9 cellular contexts compared by ENCODE assay signal in genomic region chr15:70856884-70857546, GRCh38. TPM values are rescaled to one million over a fixed set of nuclear protein-coding genes. Genes with fewer than 3 reads are reported as not detected.
DNase-seq lines count a peak whose midpoint lies in the region; ATAC-seq and TF ChIP-seq lines count a peak whose summit lies in the region.
"Had no signal": no experiment of that assay in that cellular context is flagged by ENCODE, and none has a peak within 500 bp of the region (broad histone marks: within the 10 kb centered on the region; RNA-seq: fewer than 3 reads in every experiment).

No MANE protein-coding gene starts in this region.

- peak overlapping the region; percentile 99 for H3K4me2 ChIP-seq in BLaER1
- H3K4me2 ChIP-seq: KMS-11 had no signal

- intact Hi-C loops in posterior vena cava (cut with DNase I): loop anchor here in 1 of 2 donors (1.0 kb wide), 1 partner anchor 47 kb away; no protein-coding TSS in a partner anchor

- no peak overlapping the region for H3K4me3 ChIP-seq in BLaER1

- H3K4me1 ChIP-seq in BLaER1: peaks cover 42% of the 10 kb centered on the region

- no peak overlapping the region for H3K27ac Mint-ChIP-seq in activated CD8-positive, alpha-beta memory T cell treated with anti-CD3 and anti-CD28 coated beads, Interleukin-2, amount 10 ng/mL, durations not matched to agents 7 days and 5 days

- no peaks in the 10 kb centered on the region for H3K27me3 ChIP-seq in BLaER1

- peak; percentile 72 for ATAC-seq in SK-N-SH treated with all-trans-retinoic acid at 6 μM for 48 hours
- ATAC-seq in activated CD8-positive, alpha-beta memory T cell treated with anti-CD3 and anti-CD28 coated beads, Interleukin-2, amount 10 ng/mL, durations not matched to agents 7 days and 5 days: no peak

- no peaks in the 10 kb centered on the region for H4K20me1 ChIP-seq in BLaER1

- H3K4me3 Mint-ChIP-seq in activated CD8-positive, alpha-beta memory T cell treated with anti-CD3 and anti-CD28 coated beads, Interleukin-2, amount 10 ng/mL, durations not matched to agents 7 days and 5 days: no peak overlapping the region

- H3K9me3 Mint-ChIP-seq in activated CD8-positive, alpha-beta memory T cell treated with anti-CD3 and anti-CD28 coated beads, Interleukin-2, amount 10 ng/mL, durations not matched to agents 7 days and 5 days (ENCODE audit: low read depth): no peaks in the 10 kb centered on the region

- no peak overlapping the region for H3K9ac ChIP-seq in BLaER1
- H3K9ac ChIP-seq: KMS-11 had no signal

- H3K4me1 Mint-ChIP-seq in activated CD8-positive, alpha-beta memory T cell treated with anti-CD3 and anti-CD28 coated beads, Interleukin-2, amount 10 ng/mL, durations not matched to agents 7 days and 5 days: peaks cover 8% of the 10 kb centered on the region

- H3K27me3 Mint-ChIP-seq in activated CD8-positive, alpha-beta memory T cell treated with anti-CD3 and anti-CD28 coated beads, Interleukin-2, amount 10 ng/mL, durations not matched to agents 7 days and 5 days: peaks cover 42% of the 10 kb centered on the region

- CTCF ChIA-PET in activated CD8-positive, alpha-beta memory T cell treated with anti-CD3 and anti-CD28 coated beads, Interleukin-2, amount 10 ng/mL, durations not matched to agents 7 days and 5 days (lab: Charles Lee): no interaction called here

- H3K27ac ChIP-seq in BLaER1: no peak overlapping the region
- H3K27ac ChIP-seq: KMS-11 had no signal

- peaks cover under 1% of the 10 kb centered on the region; the same call in 1 of the 2 replicates for H3K36me3 ChIP-seq in BLaER1

- no peaks in the 10 kb centered on the region for H3K9me3 ChIP-seq in BLaER1

- DNase-seq in glomerular endothelial cell (ENCODE audit: extremely low read depth, low read depth, low spot score) (peak; percentile 96), posterior vena cava (ENCODE audit: low spot score) (peak; percentile 91), NOMO-1 treated with DMSO at 0.1 percent for 48 hours (lab: John Stamatoyannopoulos, UW; ENCODE audit: unreplicated experiment) (no peak), DMS114 treated with DMSO at 0.1 percent for 48 hours (lab: John Stamatoyannopoulos, UW; ENCODE audit: unreplicated experiment) (no peak)
- DNase-seq in activated CD8-positive, alpha-beta memory T cell treated with anti-CD3 and anti-CD28 coated beads, Interleukin-2, amount 10 ng/mL, durations not matched to agents 7 days and 5 days: no peak
- DNase-seq in stimulated activated naive CD4-positive, alpha-beta T cell (lab: John Stamatoyannopoulos, UW): no peak

- no peaks in the 10 kb centered on the region for H3K36me3 Mint-ChIP-seq in activated CD8-positive, alpha-beta memory T cell treated with anti-CD3 and anti-CD28 coated beads, Interleukin-2, amount 10 ng/mL, durations not matched to agents 7 days and 5 days

TF ChIP-seq in SK-N-SH treated with all-trans-retinoic acid at 6 μM for 48 hours, 23 proteins besides CTCF, POLR2A, EP300 and RAD21:
- TF ChIP-seq ISL1 (CRISPR knock-in tag; IDR thresholded peaks at IDR 0.05) (peak; percentile 44), RARB (CRISPR knock-in tag; IDR thresholded peaks at IDR 0.05) (no peak)

RNA-seq across cellular contexts. Expression of gene LARP6, which starts 3.1 kb away (rescaled TPM):
- total RNA-seq in glomerular endothelial cell: 18.4 and 48.9 TPM in 2 replicates
- total RNA-seq in posterior vena cava: 10 to 100 TPM; 38.0 to 44.7 TPM
- not detected for total RNA-seq in activated CD8-positive, alpha-beta memory T cell treated with anti-CD3 and anti-CD28 coated beads, Interleukin-2, amount 10 ng/mL, durations not matched to agents 7 days and 5 days

RNA-seq across cellular contexts. Expression of gene THAP10, which starts 35.2 kb away (rescaled TPM):
- 3.0 and 4.4 TPM in 2 replicates for total RNA-seq in glomerular endothelial cell
- total RNA-seq in posterior vena cava: 1 to 10 TPM; 1.7 to 2.1 TPM
- under 1 TPM; 0.20 to 0.47 TPM for total RNA-seq in activated CD8-positive, alpha-beta memory T cell treated with anti-CD3 and anti-CD28 coated beads, Interleukin-2, amount 10 ng/mL, durations not matched to agents 7 days and 5 days

RNA-seq across cellular contexts. Expression of gene LRRC49, which starts 35.6 kb away (rescaled TPM):
- 4.5 and 6.7 TPM in 2 replicates for total RNA-seq in glomerular endothelial cell
- 10 to 100 TPM in 1 of 2 donors, 1 to 10 TPM in 1; 9.7 to 10.2 TPM for total RNA-seq in posterior vena cava
- total RNA-seq in activated CD8-positive, alpha-beta memory T cell treated with anti-CD3 and anti-CD28 coated beads, Interleukin-2, amount 10 ng/mL, durations not matched to agents 7 days and 5 days: under 1 TPM in 1 of 2 experiments, not detected in 1; 0.66 TPM

Comparison
In these comparisons a context has a peak if more than half of its experiments do, and no peak if none do; other contexts are left out.
1. DNase-seq: peak in glomerular endothelial cell (single experiment) and posterior vena cava (single experiment); none in activated CD8-positive, alpha-beta memory T cell treated with anti-CD3 and anti-CD28 coated beads, Interleukin-2, amount 10 ng/mL, durations not matched to agents 7 days and 5 days (single experiment), stimulated activated naive CD4-positive, alpha-beta T cell (0 of 6), NOMO-1 treated with DMSO at 0.1 percent for 48 hours (single experiment) and DMS114 treated with DMSO at 0.1 percent for 48 hours (single experiment).
2. RNA of gene LARP6, which starts 3.1 kb away (total RNA-seq): 18.4 to 48.9 TPM in glomerular endothelial cell and 38.0 to 44.7 TPM in posterior vena cava; not detected in activated CD8-positive, alpha-beta memory T cell treated with anti-CD3 and anti-CD28 coated beads, Interleukin-2, amount 10 ng/mL, durations not matched to agents 7 days and 5 days; every median in the first group is over 10 times any median in the second.